Comparison of ENCODE assay signal across 17 cellular contexts in genomic region chr19:33777753-33778088, GRCh38.
"Had no signal": no experiment of that assay in that cellular context is flagged by ENCODE, and none has a peak within 500 bp of the region (broad histone marks: within the 10 kb centered on the region; RNA-seq: fewer than 3 reads in every experiment).

No MANE protein-coding gene starts in this region.

- H3K9me3 Mint-ChIP-seq: activated CD4-positive, alpha-beta T cell treated with anti-CD3 and anti-CD28 coated beads, Interleukin-2, amount 10 ng/mL, durations not matched to agents 7 days and 5 days; activated naive CD4-positive, alpha-beta T cell treated with anti-CD3 and anti-CD28 coated beads, Interleukin-2, amount 50 U/mL, for 24 hours; activated naive CD8-positive, alpha-beta T cell treated with anti-CD3 and anti-CD28 coated beads, Interleukin-2, amount 10 ng/mL, durations not matched to agents 7 days and 5 days; activated T-cell treated with anti-CD3 and anti-CD28 coated beads, Interleukin-2, amount 50 U/mL, for 24 hours; activated T-helper 2 cell treated with anti-CD3 and anti-CD28 coated beads, Interferon-gamma antibody, Interleukin-2, Interleukin-4, amounts not matched to agents 10 μg/mL and 5 μg/mL and 100 μg/mL, durations not matched to agents 14 hours and 24 hours and 36 hours; T-helper 1 cell treated with Interleukin-12 subunit alpha and Interleukin-12 subunit beta and Interleukin-4 antibody, amounts not matched to agents 30 μg/mL and 1 μg/mL, for 36 hours; T-helper 2 cell treated with Interferon-gamma antibody and Interleukin-4, amounts not matched to agents 5 μg/mL and 100 μg/mL, for 36 hours had no signal

- H3K36me3 ChIP-seq: breast epithelium, Peyer's patch, SJSA1 had no signal

- DNase-seq: NCI-H510A had no signal

- FAIRE-seq: astrocyte, TTC549 had no signal

- H3K27me3 ChIP-seq: SJSA1 had no signal

- H3K4me3 Mint-ChIP-seq: activated CD4-positive, alpha-beta T cell treated with anti-CD3 and anti-CD28 coated beads for 36 hours; activated CD4-positive, alpha-beta T cell treated with anti-CD3 and anti-CD28 coated beads, Interleukin-2, amount 10 ng/mL, durations not matched to agents 7 days and 5 days; activated CD8-positive, alpha-beta T cell treated with anti-CD3 and anti-CD28 coated beads, Interleukin-2, amount 10 ng/mL, durations not matched to agents 7 days and 5 days; activated naive CD4-positive, alpha-beta T cell treated with anti-CD3 and anti-CD28 coated beads, Interleukin-2, amount 50 U/mL, for 24 hours; activated T-cell treated with anti-CD3 and anti-CD28 coated beads, Interleukin-2, amount 50 U/mL, for 24 hours; T-helper 1 cell treated with Interleukin-12 subunit alpha and Interleukin-12 subunit beta and Interleukin-4 antibody, amounts not matched to agents 30 μg/mL and 1 μg/mL, for 36 hours; T-helper 2 cell treated with Interferon-gamma antibody and Interleukin-4, amounts not matched to agents 5 μg/mL and 100 μg/mL, for 36 hours had no signal

- H3K4me1 ChIP-seq: breast epithelium, Peyer's patch, SJSA1 had no signal

- H3K9ac ChIP-seq: SK-N-SH had no signal

- H3K9me3 ChIP-seq: body of pancreas, breast epithelium, Peyer's patch, SK-N-SH had no signal

- H3K27ac ChIP-seq: body of pancreas, breast epithelium, Peyer's patch, SJSA1 had no signal

- H3K27ac Mint-ChIP-seq: activated CD4-positive, alpha-beta T cell treated with anti-CD3 and anti-CD28 coated beads for 36 hours; activated CD4-positive, alpha-beta T cell treated with anti-CD3 and anti-CD28 coated beads, Interleukin-2, amount 10 ng/mL, durations not matched to agents 7 days and 5 days; activated CD8-positive, alpha-beta T cell treated with anti-CD3 and anti-CD28 coated beads, Interleukin-2, amount 10 ng/mL, durations not matched to agents 7 days and 5 days; activated naive CD4-positive, alpha-beta T cell treated with anti-CD3 and anti-CD28 coated beads, Interleukin-2, amount 50 U/mL, for 24 hours; activated naive CD8-positive, alpha-beta T cell treated with anti-CD3 and anti-CD28 coated beads, Interleukin-2, amount 10 ng/mL, durations not matched to agents 7 days and 5 days; activated T-cell treated with anti-CD3 and anti-CD28 coated beads, Interleukin-2, amount 50 U/mL, for 24 hours; activated T-helper 2 cell treated with anti-CD3 and anti-CD28 coated beads, Interferon-gamma antibody, Interleukin-2, Interleukin-4, amounts not matched to agents 10 μg/mL and 5 μg/mL and 100 μg/mL, durations not matched to agents 14 hours and 24 hours and 36 hours; T-helper 1 cell treated with Interleukin-12 subunit alpha and Interleukin-12 subunit beta and Interleukin-4 antibody, amounts not matched to agents 30 μg/mL and 1 μg/mL, for 36 hours; T-helper 2 cell treated with Interferon-gamma antibody and Interleukin-4, amounts not matched to agents 5 μg/mL and 100 μg/mL, for 36 hours had no signal

- H3K4me3 ChIP-seq: Peyer's patch, SJSA1 had no signal
